1 cellular context compared by ENCODE assay signal in genomic region chr1:203207751-203208150, GRCh38.
TF ChIP-seq lines count a peak whose summit lies in the region.

No MANE protein-coding gene starts in this region.

TF ChIP-seq in GM23338, 12 proteins besides CTCF, POLR2A, EP300 and RAD21 (continued from another document):
- TF ChIP-seq, protein P1, sequence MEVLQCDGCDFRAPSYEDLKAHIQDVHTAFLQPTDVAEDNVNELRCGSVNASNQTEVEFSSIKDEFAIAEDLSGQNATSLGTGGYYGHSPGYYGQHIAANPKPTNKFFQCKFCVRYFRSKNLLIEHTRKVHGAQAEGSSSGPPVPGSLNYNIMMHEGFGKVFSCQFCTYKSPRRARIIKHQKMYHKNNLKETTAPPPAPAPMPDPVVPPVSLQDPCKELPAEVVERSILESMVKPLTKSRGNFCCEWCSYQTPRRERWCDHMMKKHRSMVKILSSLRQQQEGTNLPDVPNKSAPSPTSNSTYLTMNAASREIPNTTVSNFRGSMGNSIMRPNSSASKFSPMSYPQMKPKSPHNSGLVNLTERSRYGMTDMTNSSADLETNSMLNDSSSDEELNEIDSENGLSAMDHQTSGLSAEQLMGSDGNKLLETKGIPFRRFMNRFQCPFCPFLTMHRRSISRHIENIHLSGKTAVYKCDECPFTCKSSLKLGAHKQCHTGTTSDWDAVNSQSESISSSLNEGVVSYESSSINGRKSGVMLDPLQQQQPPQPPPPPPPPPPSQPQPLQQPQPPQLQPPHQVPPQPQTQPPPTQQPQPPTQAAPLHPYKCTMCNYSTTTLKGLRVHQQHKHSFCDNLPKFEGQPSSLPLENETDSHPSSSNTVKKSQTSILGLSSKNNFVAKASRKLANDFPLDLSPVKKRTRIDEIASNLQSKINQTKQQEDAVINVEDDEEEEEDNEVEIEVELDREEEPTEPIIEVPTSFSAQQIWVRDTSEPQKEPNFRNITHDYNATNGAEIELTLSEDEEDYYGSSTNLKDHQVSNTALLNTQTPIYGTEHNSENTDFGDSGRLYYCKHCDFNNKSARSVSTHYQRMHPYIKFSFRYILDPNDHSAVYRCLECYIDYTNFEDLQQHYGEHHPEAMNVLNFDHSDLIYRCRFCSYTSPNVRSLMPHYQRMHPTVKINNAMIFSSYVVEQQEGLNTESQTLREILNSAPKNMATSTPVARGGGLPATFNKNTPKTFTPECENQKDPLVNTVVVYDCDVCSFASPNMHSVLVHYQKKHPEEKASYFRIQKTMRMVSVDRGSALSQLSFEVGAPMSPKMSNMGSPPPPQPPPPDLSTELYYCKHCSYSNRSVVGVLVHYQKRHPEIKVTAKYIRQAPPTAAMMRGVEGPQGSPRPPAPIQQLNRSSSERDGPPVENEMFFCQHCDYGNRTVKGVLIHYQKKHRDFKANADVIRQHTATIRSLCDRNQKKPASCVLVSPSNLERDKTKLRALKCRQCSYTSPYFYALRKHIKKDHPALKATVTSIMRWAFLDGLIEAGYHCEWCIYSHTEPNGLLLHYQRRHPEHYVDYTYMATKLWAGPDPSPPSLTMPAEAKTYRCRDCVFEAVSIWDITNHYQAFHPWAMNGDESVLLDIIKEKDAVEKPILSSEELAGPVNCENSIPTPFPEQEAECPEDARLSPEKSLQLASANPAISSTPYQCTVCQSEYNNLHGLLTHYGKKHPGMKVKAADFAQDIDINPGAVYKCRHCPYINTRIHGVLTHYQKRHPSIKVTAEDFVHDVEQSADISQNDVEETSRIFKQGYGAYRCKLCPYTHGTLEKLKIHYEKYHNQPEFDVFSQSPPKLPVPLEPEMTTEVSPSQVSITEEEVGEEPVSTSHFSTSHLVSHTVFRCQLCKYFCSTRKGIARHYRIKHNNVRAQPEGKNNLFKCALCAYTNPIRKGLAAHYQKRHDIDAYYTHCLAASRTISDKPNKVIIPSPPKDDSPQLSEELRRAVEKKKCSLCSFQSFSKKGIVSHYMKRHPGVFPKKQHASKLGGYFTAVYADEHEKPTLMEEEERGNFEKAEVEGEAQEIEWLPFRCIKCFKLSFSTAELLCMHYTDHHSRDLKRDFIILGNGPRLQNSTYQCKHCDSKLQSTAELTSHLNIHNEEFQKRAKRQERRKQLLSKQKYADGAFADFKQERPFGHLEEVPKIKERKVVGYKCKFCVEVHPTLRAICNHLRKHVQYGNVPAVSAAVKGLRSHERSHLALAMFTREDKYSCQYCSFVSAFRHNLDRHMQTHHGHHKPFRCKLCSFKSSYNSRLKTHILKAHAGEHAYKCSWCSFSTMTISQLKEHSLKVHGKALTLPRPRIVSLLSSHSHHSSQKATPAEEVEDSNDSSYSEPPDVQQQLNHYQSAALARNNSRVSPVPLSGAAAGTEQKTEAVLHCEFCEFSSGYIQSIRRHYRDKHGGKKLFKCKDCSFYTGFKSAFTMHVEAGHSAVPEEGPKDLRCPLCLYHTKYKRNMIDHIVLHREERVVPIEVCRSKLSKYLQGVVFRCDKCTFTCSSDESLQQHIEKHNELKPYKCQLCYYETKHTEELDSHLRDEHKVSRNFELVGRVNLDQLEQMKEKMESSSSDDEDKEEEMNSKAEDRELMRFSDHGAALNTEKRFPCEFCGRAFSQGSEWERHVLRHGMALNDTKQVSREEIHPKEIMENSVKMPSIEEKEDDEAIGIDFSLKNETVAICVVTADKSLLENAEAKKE (CRISPR knock-in tag; IDR thresholded peaks at IDR 0.05) = no peak
- TF ChIP-seq CREB1 (CRISPR knock-in tag; IDR thresholded peaks at IDR 0.05; ENCODE audit: low read depth) = no peak
- no peak for TF ChIP-seq POLR2AphosphoS5 (IDR thresholded peaks at IDR 0.05; ENCODE audit: low read depth)
